Comparison of ENCODE assay signal across 9 cellular contexts in the genomic region with DNA sequence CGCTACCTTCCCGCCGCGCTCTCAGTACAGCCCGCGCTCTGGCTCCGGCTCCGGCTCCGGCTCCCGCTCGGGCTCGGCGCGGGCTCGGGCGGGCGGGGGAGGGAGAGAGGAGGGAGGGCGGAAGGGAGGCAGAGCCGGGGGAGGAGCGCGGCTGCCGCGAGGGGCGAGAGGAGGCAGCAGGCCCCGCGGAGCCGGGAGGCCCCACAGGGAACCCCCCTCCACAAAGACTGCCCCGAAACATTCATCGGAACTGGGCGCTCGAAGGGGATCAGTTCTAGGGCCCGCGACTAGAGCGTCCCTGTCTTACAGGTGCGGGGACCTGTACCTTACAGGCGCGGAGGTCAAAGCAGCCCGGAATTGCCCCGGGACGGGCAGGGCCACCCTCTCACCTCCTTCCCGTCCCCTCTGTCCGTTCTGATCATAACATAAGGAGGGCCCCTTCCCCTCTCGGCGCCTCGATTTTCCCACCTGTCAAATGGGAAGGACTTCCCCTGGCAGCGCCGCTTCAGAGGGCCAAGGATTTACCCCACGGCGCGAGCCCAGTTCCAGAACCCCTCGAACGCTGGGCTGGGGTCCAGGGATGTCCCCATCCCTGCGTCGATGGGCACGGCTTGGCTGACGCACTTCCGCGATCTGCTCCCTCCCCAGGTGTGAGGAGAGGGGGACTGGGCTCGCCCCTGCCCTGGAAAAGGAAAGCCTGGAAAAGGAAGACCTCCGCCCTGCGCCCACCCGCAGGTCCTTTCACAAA. TPM values are rescaled to one million over a fixed set of nuclear protein-coding genes. Genes with fewer than 3 reads are reported as not detected.
A peak's percentile ranks its signal among the peaks of the same experiment; 100 is the strongest.
DNase-seq lines count a peak whose midpoint lies in the region; ATAC-seq, FAIRE-seq and TF ChIP-seq lines count a peak whose summit lies in the region.
"Had no signal": no experiment of that assay in that cellular context is flagged by ENCODE, and none has a peak within 500 bp of the region (broad histone marks: within the 10 kb centered on the region; RNA-seq: fewer than 3 reads in every experiment).

A gene (minus strand): TSS at position 40 of the 748 bp plus-strand sequence. CDS start 407 bp downstream, outside the sequence.

- peak within 1 kb of the TSS; percentile 46 for H3K27ac Mint-ChIP-seq in activated naive CD8-positive, alpha-beta T cell

- no peaks in the 10 kb centered on the region; the same call in 1 of the 2 replicates for H3K4me1 ChIP-seq in Panc1 (ENCODE audit: control insufficient read depth, insufficient read depth, low read length)

- ATAC-seq in Panc1: peak; percentile 59
- ATAC-seq in GM18867 (IDR thresholded peaks at IDR 0.05; ENCODE audit: unreplicated experiment): no peak
- no peak for ATAC-seq in HG03521 (IDR thresholded peaks at IDR 0.05; ENCODE audit: unreplicated experiment)

- no peak for TF ChIP-seq POLR2A in GM12891 (IDR thresholded peaks at IDR 0.05; ENCODE audit: low read depth, low read length)

- H3K36me3 ChIP-seq in Panc1 (ENCODE audit: control insufficient read depth, insufficient read depth, low read length): no peaks in the 10 kb centered on the region
- H3K36me3 ChIP-seq: neutrophil had no signal

- peaks cover 22% of the 10 kb centered on the region for H3K4me1 Mint-ChIP-seq in activated naive CD8-positive, alpha-beta T cell (ENCODE audit: low read depth)

- BruUV-seq in Panc1 (replicated peaks; lab: Mats Ljungman, UMichigan): no TSS peak

- FAIRE-seq in GM12891 (lab: Jason Lieb, UNC): peak; percentile 87

- in situ Hi-C loops in Panc1 (cut with HindIII; ENCODE audit: low pct_unique_long_range_greater_than_20kb, low sequenced_read_pairs): no loop called here

- CTCF ChIA-PET in Panc1 (lab: Charles Lee): no interaction called here

- H3K27me3 Mint-ChIP-seq in activated naive CD8-positive, alpha-beta T cell: peaks cover 5% of the 10 kb centered on the region

- H3K9me3 Mint-ChIP-seq in activated naive CD8-positive, alpha-beta T cell (ENCODE audit: low read depth): no peaks in the 10 kb centered on the region

- peak within 1 kb of the TSS in 1 of 2 experiments; percentile 27; a peak in 2 of 4 replicates for H3K4me3 ChIP-seq in Panc1 (ENCODE audit: low read depth in 2 of 2, low read length in 2 of 2)

- DNase-seq in GM12891 (ENCODE audit: insufficient read length, low spot score): peak; percentile 72
- DNase-seq in Panc1 (ENCODE audit: low read depth, low spot score): no peak
- DNase-seq in iPS-NIHi7 (ENCODE audit: extremely low spot score): peak; percentile 56
- DNase-seq in stimulated activated CD4-positive, alpha-beta T cell treated with anti-CD3 and anti-CD28 coated beads, Interleukin-2, amount 100 ng/mL, for 4 hours (ENCODE audit: low read depth): peak; percentile 49
- DNase-seq in hepatic stellate cell (ENCODE audit: low spot score): no peak

- peak within 1 kb of the TSS; percentile 62 for H3K4me3 Mint-ChIP-seq in activated naive CD8-positive, alpha-beta T cell

- TF ChIP-seq CTCF in Panc1 (IDR thresholded peaks at IDR 0.05): no peak

- POLR2A ChIA-PET in Panc1 (lab: Charles Lee): no interaction called here

- no peak within 1 kb of the TSS for H3K27ac ChIP-seq in Panc1 (ENCODE audit: low read length)
- H3K27ac ChIP-seq: neutrophil had no signal

- no peaks in the 10 kb centered on the region for H3K9me3 ChIP-seq in Panc1 (ENCODE audit: control insufficient read depth, insufficient read depth, low read depth, low read length)
- H3K9me3 ChIP-seq: neutrophil had no signal

- H3K27me3 ChIP-seq in Panc1 (ENCODE audit: control insufficient read depth, insufficient read depth, low read length): no peaks in the 10 kb centered on the region

- H3K36me3 Mint-ChIP-seq in activated naive CD8-positive, alpha-beta T cell: no peaks in the 10 kb centered on the region

- intact Hi-C loops in Panc1 (cut with micrococcal nuclease; ENCODE audit: unreplicated experiment): no loop called here

TF ChIP-seq in GM12891, 5 proteins besides CTCF, POLR2A, EP300 and RAD21:
- TF ChIP-seq POU2F2 (IDR thresholded peaks at IDR 0.05; ENCODE audit: low read depth, low read length) (no peak), PAX5 (IDR thresholded peaks at IDR 0.05; ENCODE audit: insufficient read depth, low read length, severe bottlenecking) (no peak), SPI1 (IDR thresholded peaks at IDR 0.05; ENCODE audit: low read depth, low read length) (no peak)

RNA-seq across cellular contexts. Expression of the gene that starts here (rescaled TPM):
- polyA plus RNA-seq in GM12891 (2012; ENCODE audit: low read depth, missing spikeins): 3.2 TPM
- 0.62 TPM for total RNA-seq in Panc1 (2021; ENCODE audit: unreplicated experiment)
- polyA plus RNA-seq in Panc1 (2012; ENCODE audit: insufficient read length): not detected

Comparison
In these comparisons a context has a peak if more than half of its experiments do, and no peak if none do; other contexts are left out.
1. Peak in ATAC-seq in Panc1; RNA of the gene not detected or under 1 TPM.
2. DNase-seq: peak in GM12891 (single experiment), iPS-NIHi7 (single experiment) and stimulated activated CD4-positive, alpha-beta T cell treated with anti-CD3 and anti-CD28 coated beads, Interleukin-2, amount 100 ng/mL, for 4 hours (single experiment); none in Panc1 (single experiment) and hepatic stellate cell (single experiment).